In genomic region chr4:43264730-43265129, GRCh38 we compare ENCODE assay signal across 7 cellular contexts.
"Had no signal": no experiment of that assay in that cellular context is flagged by ENCODE, and none has a peak within 500 bp of the region (broad histone marks: within the 10 kb centered on the region; RNA-seq: fewer than 3 reads in every experiment).

No MANE protein-coding gene starts in this region.

- DNase-seq: H9, HCEC 1CT, KBM-7 had no signal

- H3K4me2 ChIP-seq: GM23338 had no signal

- ATAC-seq: GM23338 had no signal

- H2AFZ ChIP-seq: GM23338 had no signal

- FAIRE-seq: H1, H54, HTR-8/SVneo had no signal

- H3K4me3 ChIP-seq: GM23338 had no signal
